ENCODE assay signal across 22 cellular contexts in the genomic region with DNA sequence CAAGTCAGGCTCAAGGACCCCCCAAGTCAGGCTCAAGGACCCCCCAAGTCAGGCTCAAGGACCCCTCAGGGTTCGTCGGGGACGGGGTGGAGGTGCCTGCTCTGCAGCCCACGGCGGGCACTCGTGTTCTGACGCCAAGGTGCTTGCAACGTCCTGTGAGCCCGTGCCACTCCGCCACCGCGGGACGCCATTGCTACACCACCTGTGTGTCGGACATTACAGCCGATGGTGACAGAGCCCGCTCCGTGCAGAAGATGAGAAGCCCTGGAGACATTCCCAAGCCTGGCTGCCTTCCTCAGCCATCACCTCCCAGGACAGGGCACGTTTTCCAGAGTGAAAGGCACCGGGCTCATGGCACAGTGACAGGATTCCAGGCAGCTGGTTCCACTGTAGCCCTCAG.
"Had no signal": no experiment of that assay in that cellular context is flagged by ENCODE, and none has a peak within 500 bp of the region (broad histone marks: within the 10 kb centered on the region; RNA-seq: fewer than 3 reads in every experiment).

No MANE protein-coding gene starts in this region.

- ATAC-seq: left ventricle myocardium superior; lower lobe of right lung; natural killer cell treated with Interleukin-12 subunit alpha and Interleukin-12 subunit beta and Interleukin-15 and Interleukin-18, amount 100 ng/mL, for 72 hours; stimulated activated effector memory CD8-positive, alpha-beta T cell treated with anti-CD3 and anti-CD28 coated beads, Interleukin-12 subunit alpha, Interleukin-12 subunit beta, amount 100 ng/mL, for 72 hours had no signal

- H3K9me3 ChIP-seq: ovary, testis had no signal

- DNase-seq: effector CD4-positive, alpha-beta T cell; hypothalamus; immature natural killer cell; islet precursor cell; left ventricle myocardium superior; lower lobe of right lung; naive B cell; retina; stimulated activated CD4-positive, alpha-beta T cell treated with anti-CD3 and anti-CD28 coated beads, Interleukin-15, amount 100 ng/mL, for 24 hours; stimulated activated CD4-positive, alpha-beta T cell treated with anti-CD3 and anti-CD28 coated beads, Interleukin-4, amount 100 ng/mL, for 1 hour; stimulated activated naive CD4-positive, alpha-beta T cell treated with Interleukin-2 at 50 U/mL for 16 hours; stomach; testis; tibial artery; uterus had no signal

- FAIRE-seq: colon, frontal cortex had no signal

- H3K4me3 ChIP-seq: dorsolateral prefrontal cortex, lower lobe of right lung, ovary, skin epidermis, stomach, testis, tibial artery, uterus had no signal

- H3K27ac ChIP-seq: dorsolateral prefrontal cortex, lower lobe of right lung, ovary, skin epidermis, stomach, testis, tibial artery, uterus had no signal

- H3K4me1 ChIP-seq: lower lobe of right lung, testis, tibial artery, uterus had no signal

- H3K27me3 ChIP-seq: dorsolateral prefrontal cortex, ovary, stomach, testis, tibial artery, uterus had no signal

- H3K36me3 ChIP-seq: lower lobe of right lung, ovary, stomach, tibial artery, uterus had no signal
